In genomic region chr14:36746907-36747306, GRCh38 we compare ENCODE assay signal across 39 cellular contexts.
"Had no signal": no experiment of that assay in that cellular context is flagged by ENCODE, and none has a peak within 500 bp of the region (broad histone marks: within the 10 kb centered on the region; RNA-seq: fewer than 3 reads in every experiment).

No MANE protein-coding gene starts in this region.

- ATAC-seq: activated naive CD4-positive, alpha-beta T cell treated with anti-CD3 and anti-CD28 coated beads, Interleukin-2, amount 50 U/mL, for 72 hours; activated naive CD8-positive, alpha-beta T cell treated with anti-CD3 and anti-CD28 coated beads, Interleukin-2, amount 50 U/mL, for 24 hours; activated T-cell treated with anti-CD3 and anti-CD28 coated beads, Interleukin-2, amount 50 U/mL, for 4 hours; activated T-cell treated with anti-CD3 and anti-CD28 coated beads, Interleukin-2, amount 50 U/mL, for 72 hours; activated T-helper 17 cell treated with anti-CD3 and anti-CD28 coated beads, Interleukin-2, amount 50 U/mL, for 72 hours; body of pancreas had no signal

- H3K4me1 Mint-ChIP-seq: activated naive CD4-positive, alpha-beta T cell treated with anti-CD3 and anti-CD28 coated beads, Interleukin-2, amount 10 ng/mL, durations not matched to agents 7 days and 5 days; activated naive CD4-positive, alpha-beta T cell treated with anti-CD3 and anti-CD28 coated beads, Interleukin-2, amount 50 U/mL, for 24 hours; activated naive CD8-positive, alpha-beta T cell treated with anti-CD3 and anti-CD28 coated beads for 36 hours; activated naive CD8-positive, alpha-beta T cell treated with anti-CD3 and anti-CD28 coated beads, Interleukin-2, amount 10 ng/mL, durations not matched to agents 7 days and 5 days; activated naive CD8-positive, alpha-beta T cell treated with anti-CD3 and anti-CD28 coated beads, Interleukin-2, amount 50 U/mL, for 24 hours; activated T-helper 17 cell treated with anti-CD3 and anti-CD28 coated beads, Interleukin-2, amount 50 U/mL, for 72 hours; brain; central memory CD8-positive, alpha-beta T cell had no signal

- H3K4me1 ChIP-seq: adrenal gland, ascending aorta, body of pancreas, breast epithelium had no signal

- H3K9me3 ChIP-seq: adrenal gland, body of pancreas had no signal

- H3K27ac ChIP-seq: adrenal gland, ascending aorta, body of pancreas, brain microvascular endothelial cell, breast epithelium, cardiac muscle cell had no signal

- H3K27ac Mint-ChIP-seq: activated naive CD4-positive, alpha-beta T cell treated with anti-CD3 and anti-CD28 coated beads for 36 hours; activated naive CD4-positive, alpha-beta T cell treated with anti-CD3 and anti-CD28 coated beads, Interleukin-2, amount 10 ng/mL, durations not matched to agents 7 days and 5 days; activated naive CD4-positive, alpha-beta T cell treated with anti-CD3 and anti-CD28 coated beads, Interleukin-2, amount 50 U/mL, for 24 hours; activated naive CD4-positive, alpha-beta T cell treated with anti-CD3 and anti-CD28 coated beads, Interleukin-2, amount 50 U/mL, for 72 hours; activated naive CD8-positive, alpha-beta T cell; activated naive CD8-positive, alpha-beta T cell treated with anti-CD3 and anti-CD28 coated beads for 36 hours; activated naive CD8-positive, alpha-beta T cell treated with anti-CD3 and anti-CD28 coated beads, Interleukin-2, amount 10 ng/mL, durations not matched to agents 7 days and 5 days; activated naive CD8-positive, alpha-beta T cell treated with anti-CD3 and anti-CD28 coated beads, Interleukin-2, amount 50 U/mL, for 24 hours; activated T-cell treated with anti-CD3 and anti-CD28 coated beads, Interleukin-2, amount 50 U/mL, for 24 hours; activated T-cell treated with anti-CD3 and anti-CD28 coated beads, Interleukin-2, amount 50 U/mL, for 72 hours; activated T-helper 1 cell treated with anti-CD3 and anti-CD28 coated beads, Interleukin-12 subunit alpha, Interleukin-12 subunit beta, Interleukin-2, Interleukin-4 antibody, amounts not matched to agents 30 ng/mL and 10 ng/mL and 1 ng/mL, durations not matched to agents 14 hours and 24 hours and 36 hours; activated T-helper 17 cell treated with anti-CD3 and anti-CD28 coated beads, Interleukin-2, amount 50 U/mL, for 72 hours; activated T-helper 2 cell treated with anti-CD3 and anti-CD28 coated beads, Interferon-gamma antibody, Interleukin-2, Interleukin-4, amounts not matched to agents 10 μg/mL and 5 μg/mL and 100 μg/mL, durations not matched to agents 14 hours and 24 hours and 36 hours; brain had no signal

- FAIRE-seq: astrocyte, bronchial epithelial cell had no signal

- H3K4me3 Mint-ChIP-seq: activated naive CD4-positive, alpha-beta T cell treated with anti-CD3 and anti-CD28 coated beads for 36 hours; activated naive CD4-positive, alpha-beta T cell treated with anti-CD3 and anti-CD28 coated beads, Interleukin-2, amount 10 ng/mL, durations not matched to agents 7 days and 5 days; activated naive CD4-positive, alpha-beta T cell treated with anti-CD3 and anti-CD28 coated beads, Interleukin-2, amount 50 U/mL, for 24 hours; activated naive CD8-positive, alpha-beta T cell; activated naive CD8-positive, alpha-beta T cell treated with anti-CD3 and anti-CD28 coated beads for 36 hours; activated naive CD8-positive, alpha-beta T cell treated with anti-CD3 and anti-CD28 coated beads, Interleukin-2, amount 10 ng/mL, durations not matched to agents 7 days and 5 days; activated naive CD8-positive, alpha-beta T cell treated with anti-CD3 and anti-CD28 coated beads, Interleukin-2, amount 50 U/mL, for 24 hours; activated T-cell treated with anti-CD3 and anti-CD28 coated beads, Interleukin-2, amount 50 U/mL, for 24 hours; activated T-cell treated with anti-CD3 and anti-CD28 coated beads, Interleukin-2, amount 50 U/mL, for 4 hours; activated T-cell treated with anti-CD3 and anti-CD28 coated beads, Interleukin-2, amount 50 U/mL, for 72 hours; activated T-helper 1 cell treated with anti-CD3 and anti-CD28 coated beads, Interleukin-12 subunit alpha, Interleukin-12 subunit beta, Interleukin-2, Interleukin-4 antibody, amounts not matched to agents 30 ng/mL and 10 ng/mL and 1 ng/mL, durations not matched to agents 14 hours and 24 hours and 36 hours; activated T-helper 17 cell treated with anti-CD3 and anti-CD28 coated beads, Interleukin-2, amount 50 U/mL, for 72 hours; brain; central memory CD8-positive, alpha-beta T cell had no signal

- DNase-seq: activated effector memory CD4-positive, alpha-beta T cell treated with anti-CD3 and anti-CD28 coated beads, Interleukin-2, amount 50 U/mL, for 16 hours; activated effector memory CD4-positive, alpha-beta T cell treated with Interleukin-2 at 50 U/mL for 16 hours; activated gamma-delta T cell; activated gamma-delta T cell treated with Interleukin-2 at 50 U/mL for 16 hours; activated naive CD4-positive, alpha-beta T cell; activated naive CD4-positive, alpha-beta T cell treated with anti-CD3 and anti-CD28 coated beads for 36 hours; activated naive CD4-positive, alpha-beta T cell treated with anti-CD3 and anti-CD28 coated beads, Interleukin-2, amount 10 ng/mL, durations not matched to agents 7 days and 5 days; activated naive CD4-positive, alpha-beta T cell treated with anti-CD3 and anti-CD28 coated beads, Interleukin-2, amount 50 U/mL, for 16 hours; activated naive CD4-positive, alpha-beta T cell treated with Interleukin-2 at 50 U/mL for 16 hours; activated naive CD8-positive, alpha-beta T cell treated with anti-CD3 and anti-CD28 coated beads for 36 hours; activated naive CD8-positive, alpha-beta T cell treated with anti-CD3 and anti-CD28 coated beads, Interleukin-2, amount 10 ng/mL, durations not matched to agents 7 days and 5 days; activated naive CD8-positive, alpha-beta T cell treated with anti-CD3 and anti-CD28 coated beads, Interleukin-2, amount 50 U/mL, for 24 hours; activated T-cell treated with anti-CD3 and anti-CD28 coated beads, Interleukin-2, amount 50 U/mL, for 1 hour; activated T-cell treated with anti-CD3 and anti-CD28 coated beads, Interleukin-2, amount 50 U/mL, for 24 hours; activated T-cell treated with anti-CD3 and anti-CD28 coated beads, Interleukin-2, amount 50 U/mL, for 4 hours; activated T-cell treated with anti-CD3 and anti-CD28 coated beads, Interleukin-2, amount 50 U/mL, for 48 hours; activated T-cell treated with anti-CD3 and anti-CD28 coated beads, Interleukin-2, amount 50 U/mL, for 72 hours; amygdala; anterior cingulate cortex; aorta; body of pancreas; brain microvascular endothelial cell; caudate nucleus; central memory CD4-positive, alpha-beta T cell; cerebellar nuclear complex had no signal

- H3K27me3 ChIP-seq: adrenal gland, ascending aorta, body of pancreas, brain microvascular endothelial cell, breast epithelium had no signal

- H3K36me3 Mint-ChIP-seq: activated naive CD4-positive, alpha-beta T cell treated with anti-CD3 and anti-CD28 coated beads, Interleukin-2, amount 10 ng/mL, durations not matched to agents 7 days and 5 days; activated naive CD4-positive, alpha-beta T cell treated with anti-CD3 and anti-CD28 coated beads, Interleukin-2, amount 50 U/mL, for 24 hours; activated naive CD4-positive, alpha-beta T cell treated with anti-CD3 and anti-CD28 coated beads, Interleukin-2, amount 50 U/mL, for 72 hours; activated naive CD8-positive, alpha-beta T cell; activated naive CD8-positive, alpha-beta T cell treated with anti-CD3 and anti-CD28 coated beads for 36 hours; activated naive CD8-positive, alpha-beta T cell treated with anti-CD3 and anti-CD28 coated beads, Interleukin-2, amount 10 ng/mL, durations not matched to agents 7 days and 5 days; brain had no signal

- H3K4me3 ChIP-seq: adrenal gland, ascending aorta, body of pancreas, breast epithelium, cardiac muscle cell had no signal

- H3K36me3 ChIP-seq: adrenal gland, ascending aorta, brain microvascular endothelial cell, breast epithelium, cardiac muscle cell had no signal

- H3K27me3 Mint-ChIP-seq: activated naive CD4-positive, alpha-beta T cell treated with anti-CD3 and anti-CD28 coated beads, Interleukin-2, amount 10 ng/mL, durations not matched to agents 7 days and 5 days; activated naive CD4-positive, alpha-beta T cell treated with anti-CD3 and anti-CD28 coated beads, Interleukin-2, amount 50 U/mL, for 24 hours; activated naive CD8-positive, alpha-beta T cell treated with anti-CD3 and anti-CD28 coated beads for 36 hours; activated T-cell treated with anti-CD3 and anti-CD28 coated beads, Interleukin-2, amount 50 U/mL, for 24 hours; central memory CD8-positive, alpha-beta T cell had no signal
